Comparison of ENCODE assay signal across 35 cellular contexts in the genomic region with DNA sequence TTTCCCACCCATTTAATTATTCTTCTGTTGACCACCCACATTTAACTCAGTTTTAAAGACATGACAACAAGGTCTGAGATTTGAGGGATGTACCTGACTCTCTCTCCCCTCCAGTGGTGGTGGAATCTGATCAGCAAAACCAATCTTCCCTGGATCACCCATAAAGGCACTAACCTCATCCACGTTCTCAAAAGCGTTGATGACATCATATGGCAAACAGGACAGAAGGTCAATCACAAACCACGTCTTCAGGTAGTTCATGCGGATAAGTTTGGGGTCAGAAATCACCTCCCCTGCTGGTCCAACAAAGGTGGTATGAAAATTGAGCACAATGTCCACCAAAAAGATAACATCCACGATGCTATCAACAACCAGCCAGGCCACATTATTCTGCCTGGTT.
"Had no signal": no experiment of that assay in that cellular context is flagged by ENCODE, and none has a peak within 500 bp of the region (broad histone marks: within the 10 kb centered on the region; RNA-seq: fewer than 3 reads in every experiment).

No MANE protein-coding gene starts in this region.

- H3K27me3 ChIP-seq: MG63 had no signal

- H3K36me3 ChIP-seq: MG63 had no signal

- H3K4me3 ChIP-seq: MG63 had no signal

- H3K9me3 ChIP-seq: MG63 had no signal

- DNase-seq: Karpas-422, Kasumi-1, MG63, MM.1S, MV-4-11, NCI-H1048, NCI-H1092, NCI-H1092 treated with DMSO at 0.1 percent for 48 hours, NCI-H1105, NCI-H1105 treated with DMSO at 0.1 percent for 48 hours, NCI-H1417 treated with DMSO at 0.1 percent for 48 hours, NCI-H1436, NCI-H1436 treated with DMSO at 0.1 percent for 48 hours, NCI-H146, NCI-H1694, NCI-H1694 treated with DMSO at 0.1 percent for 48 hours, NCI-H187, NCI-H187 treated with DMSO at 0.1 percent for 48 hours, NCI-H1930, NCI-H2029, NCI-H2029 treated with DMSO at 0.1 percent for 48 hours, NCI-H2081, NCI-H2081 treated with DMSO at 0.1 percent for 48 hours, NCI-H2107, NCI-H2171, NCI-H2171 treated with DMSO at 0.1 percent for 48 hours, NCI-H2227 treated with DMSO at 0.1 percent for 48 hours, NCI-H226, NCI-H345, NCI-H446, NCI-H446 treated with DMSO at 0.1 percent for 48 hours, NCI-H510A, NCI-H510A treated with DMSO at 0.1 percent for 48 hours, NCI-H524, NCI-H524 treated with DMSO at 0.1 percent for 48 hours had no signal
